ENCODE assay signal across 24 cellular contexts in the genomic region with DNA sequence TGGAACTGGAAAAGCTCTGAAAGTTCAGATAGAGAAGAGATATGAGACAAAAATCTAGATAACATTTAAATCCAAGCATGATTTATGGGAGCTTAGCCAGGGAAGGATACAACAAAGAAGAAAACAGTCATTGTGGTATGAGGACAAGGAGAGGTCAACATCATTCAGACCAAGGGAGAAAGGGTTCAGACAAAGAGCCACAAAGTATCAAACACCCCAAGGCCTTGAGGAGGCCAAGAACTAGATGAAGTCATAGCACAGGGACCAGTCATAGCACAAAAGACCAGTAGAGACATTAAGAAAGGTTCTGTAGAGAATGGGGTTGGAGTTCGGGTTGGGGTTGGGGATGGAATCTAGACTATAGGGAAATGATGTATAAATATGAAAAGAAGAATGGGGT.
"Had no signal": no experiment of that assay in that cellular context is flagged by ENCODE, and none has a peak within 500 bp of the region (broad histone marks: within the 10 kb centered on the region; RNA-seq: fewer than 3 reads in every experiment).

No MANE protein-coding gene starts in this region.

- H3K4me1 ChIP-seq: Peyer's patch had no signal

- H3K4me2 ChIP-seq: KMS-11, PC-9 had no signal

- H3K9ac ChIP-seq: KMS-11 had no signal

- H3K27me3 ChIP-seq: Peyer's patch, SJCRH30 had no signal

- H3K27ac ChIP-seq: HL-60, KMS-11, PC-9, Peyer's patch, SJCRH30 had no signal

- ATAC-seq: K562, Right ventricle myocardium inferior, SK-N-SH treated with all-trans-retinoic acid at 6 μM for 48 hours had no signal

- DNase-seq: Kasumi-1, NCI-H1048, NCI-H1105, NCI-H1417, NCI-H1436 treated with DMSO at 0.1 percent for 48 hours, NCI-H1694, NCI-H187 treated with DMSO at 0.1 percent for 48 hours, NCI-H2029 treated with DMSO at 0.1 percent for 48 hours, NCI-H226, NCI-H446, NCI-H510A, NCI-H524 treated with DMSO at 0.1 percent for 48 hours, NCI-H69, NCI-H774, OCI-M1, PC-9, Peyer's patch, SHP77 treated with DMSO at 0.1 percent for 48 hours, SJCRH30 had no signal

- H2AFZ ChIP-seq: PC-9 had no signal

- H3K9me3 ChIP-seq: Peyer's patch, SJCRH30 had no signal

- H3K4me3 ChIP-seq: K562, PC-9, Peyer's patch, SJCRH30 had no signal
